8 cellular contexts compared by ENCODE assay signal in the genomic region with DNA sequence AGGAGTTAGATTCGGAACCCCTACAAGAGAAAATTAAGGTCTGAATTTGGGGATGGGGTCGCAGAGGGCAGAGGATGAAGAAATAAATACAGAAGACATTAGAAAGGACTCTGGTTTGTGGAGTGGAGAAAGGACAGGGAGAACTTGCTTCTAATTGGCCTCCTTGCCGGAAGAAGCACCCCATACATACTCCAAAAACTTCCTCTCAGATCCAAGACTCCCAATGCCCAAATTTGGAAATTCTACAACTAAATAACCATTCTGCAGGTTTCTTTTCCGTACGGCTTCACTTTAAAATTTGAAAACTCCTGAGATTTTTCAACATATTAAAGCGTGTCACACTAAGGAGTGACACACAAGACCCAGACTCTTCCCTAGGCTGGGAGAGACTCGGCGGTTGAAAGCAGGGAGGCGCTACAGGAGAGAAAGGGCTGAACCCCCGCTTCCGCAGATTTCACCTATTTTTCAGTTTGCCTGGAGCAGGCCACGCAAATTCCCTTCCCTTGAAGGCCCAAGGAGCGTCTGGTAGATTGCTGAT. TPM values are rescaled to one million over a fixed set of nuclear protein-coding genes. Genes with fewer than 3 reads are reported as not detected.
DNase-seq lines count a peak whose midpoint lies in the region; ATAC-seq, FAIRE-seq and TF ChIP-seq lines count a peak whose summit lies in the region.

No MANE protein-coding gene starts in this region.

- H3K9me3 Mint-ChIP-seq in activated naive CD8-positive, alpha-beta T cell treated with anti-CD3 and anti-CD28 coated beads, Interleukin-2, amount 10 ng/mL, durations not matched to agents 7 days and 5 days: no peaks in the 10 kb centered on the region
- H3K9me3 Mint-ChIP-seq in stimulated activated memory B cell treated with anti-CD40 and anti-IgM and Interleukin-4, amounts not matched to agents 10 μg/mL and 1 μg/mL and 100 μg/mL, for 72 hours: no peaks in the 10 kb centered on the region

- H3K27ac ChIP-seq in DND-41 (ENCODE audit: low read length): peak overlapping the region; percentile 99

- ATAC-seq in DND-41 (ENCODE audit: insufficient read depth, low read depth) (peak; percentile 31), HG02884 (IDR thresholded peaks at IDR 0.05; ENCODE audit: unreplicated experiment) (no peak), HG02678 (IDR thresholded peaks at IDR 0.05; ENCODE audit: unreplicated experiment) (no peak)
- peak; percentile 18 for ATAC-seq in activated naive CD8-positive, alpha-beta T cell treated with anti-CD3 and anti-CD28 coated beads, Interleukin-2, amount 10 ng/mL, durations not matched to agents 7 days and 5 days (ENCODE audit: low read depth)
- ATAC-seq in stimulated activated memory B cell treated with anti-CD40 and anti-IgM and Interleukin-4, amounts not matched to agents 10 μg/mL and 1 μg/mL and 100 μg/mL, for 72 hours: no peak

- H3K9ac ChIP-seq in DND-41 (ENCODE audit: low read depth, low read length): peak overlapping the region; percentile 89

- H3K4me3 ChIP-seq in DND-41 (ENCODE audit: low read depth in 1 of 2, low read length in 2 of 2): peak overlapping the region; percentile 89 to 91

- TF ChIP-seq CTCF in DND-41 (IDR thresholded peaks at IDR 0.05; ENCODE audit: borderline replicate concordance, extremely low read depth, low read length, poor library complexity, severe bottlenecking): no peak

- in situ Hi-C loops in G401 (cut with HindIII; ENCODE audit: low sequenced_read_pairs): no loop called here

- H2AFZ ChIP-seq in DND-41 (ENCODE audit: low read depth, low read length): peak overlapping the region; percentile 95

- DNase-seq in DND-41 (no peak), HTR-8/SVneo (ENCODE audit: insufficient read length, low spot score) (peak; percentile 11), iPS-NIHi11 (ENCODE audit: low spot score) (peak; percentile 47), G401 (ENCODE audit: low spot score) (no peak)
- DNase-seq in activated naive CD8-positive, alpha-beta T cell treated with anti-CD3 and anti-CD28 coated beads, Interleukin-2, amount 10 ng/mL, durations not matched to agents 7 days and 5 days: no peak

- no peak for FAIRE-seq in HTR-8/SVneo (lab: Jason Lieb, UNC)

- H3K36me3 Mint-ChIP-seq in activated naive CD8-positive, alpha-beta T cell treated with anti-CD3 and anti-CD28 coated beads, Interleukin-2, amount 10 ng/mL, durations not matched to agents 7 days and 5 days: peaks cover 32% of the 10 kb centered on the region
- H3K36me3 Mint-ChIP-seq in stimulated activated memory B cell treated with anti-CD40 and anti-IgM and Interleukin-4, amounts not matched to agents 10 μg/mL and 1 μg/mL and 100 μg/mL, for 72 hours: peaks cover 25% of the 10 kb centered on the region

- H3K27me3 Mint-ChIP-seq in activated naive CD8-positive, alpha-beta T cell treated with anti-CD3 and anti-CD28 coated beads, Interleukin-2, amount 10 ng/mL, durations not matched to agents 7 days and 5 days: no peaks in the 10 kb centered on the region
- H3K27me3 Mint-ChIP-seq in stimulated activated memory B cell treated with anti-CD40 and anti-IgM and Interleukin-4, amounts not matched to agents 10 μg/mL and 1 μg/mL and 100 μg/mL, for 72 hours: no peaks in the 10 kb centered on the region

- peak overlapping the region; percentile 70 for H3K4me2 ChIP-seq in DND-41 (ENCODE audit: insufficient read depth, low read length)

- peak overlapping the region; percentile 94 for H3K27ac Mint-ChIP-seq in activated naive CD8-positive, alpha-beta T cell treated with anti-CD3 and anti-CD28 coated beads, Interleukin-2, amount 10 ng/mL, durations not matched to agents 7 days and 5 days
- H3K27ac Mint-ChIP-seq in stimulated activated memory B cell treated with anti-CD40 and anti-IgM and Interleukin-4, amounts not matched to agents 10 μg/mL and 1 μg/mL and 100 μg/mL, for 72 hours: peak overlapping the region; percentile 97

- POLR2A ChIA-PET in activated naive CD8-positive, alpha-beta T cell treated with anti-CD3 and anti-CD28 coated beads, Interleukin-2, amount 10 ng/mL, durations not matched to agents 7 days and 5 days (lab: Charles Lee): no interaction called here

- no peaks in the 10 kb centered on the region for H3K27me3 ChIP-seq in DND-41 (ENCODE audit: insufficient read depth, low read length, poor library complexity)

- peaks cover 7% of the 10 kb centered on the region; the same call in 1 of the 2 replicates for H4K20me1 ChIP-seq in DND-41 (ENCODE audit: insufficient read depth, low read length)

- peaks cover 80% of the 10 kb centered on the region for H3K79me2 ChIP-seq in DND-41 (ENCODE audit: insufficient read depth, low read length)

- peaks cover 38% of the 10 kb centered on the region for H3K36me3 ChIP-seq in DND-41 (ENCODE audit: insufficient read depth, low read length)

- no peaks in the 10 kb centered on the region for H3K9me3 ChIP-seq in DND-41 (ENCODE audit: insufficient read depth, low read length, severe bottlenecking)

- peak overlapping the region; percentile 95 for H3K4me3 Mint-ChIP-seq in activated naive CD8-positive, alpha-beta T cell treated with anti-CD3 and anti-CD28 coated beads, Interleukin-2, amount 10 ng/mL, durations not matched to agents 7 days and 5 days
- H3K4me3 Mint-ChIP-seq in stimulated activated memory B cell treated with anti-CD40 and anti-IgM and Interleukin-4, amounts not matched to agents 10 μg/mL and 1 μg/mL and 100 μg/mL, for 72 hours: peak overlapping the region; percentile 100

- H3K4me1 Mint-ChIP-seq in activated naive CD8-positive, alpha-beta T cell treated with anti-CD3 and anti-CD28 coated beads, Interleukin-2, amount 10 ng/mL, durations not matched to agents 7 days and 5 days: peaks cover 44% of the 10 kb centered on the region
- peaks cover 53% of the 10 kb centered on the region for H3K4me1 Mint-ChIP-seq in stimulated activated memory B cell treated with anti-CD40 and anti-IgM and Interleukin-4, amounts not matched to agents 10 μg/mL and 1 μg/mL and 100 μg/mL, for 72 hours

- peaks cover 56% of the 10 kb centered on the region for H3K4me1 ChIP-seq in DND-41 (ENCODE audit: insufficient read depth, low read length)

RNA-seq across cellular contexts. Expression of a gene that starts 0.5 kb away (rescaled TPM):
- total RNA-seq in activated naive CD8-positive, alpha-beta T cell treated with anti-CD3 and anti-CD28 coated beads, Interleukin-2, amount 10 ng/mL, durations not matched to agents 7 days and 5 days: 10 to 100 TPM; 18.1 to 19.4 TPM
- 0.62 and 6.6 TPM in 2 replicates for total RNA-seq in G401 (2014; rRNA removed; shearing (Covaris generic))

RNA-seq across cellular contexts. Expression of a gene that starts 0.9 kb away (rescaled TPM):
- 1,000 to 10,000 TPM; 1,051 to 1,156 TPM for total RNA-seq in activated naive CD8-positive, alpha-beta T cell treated with anti-CD3 and anti-CD28 coated beads, Interleukin-2, amount 10 ng/mL, durations not matched to agents 7 days and 5 days
- 2,194 and 2,483 TPM in 2 replicates for total RNA-seq in G401 (2014; rRNA removed; shearing (Covaris generic))

RNA-seq across cellular contexts. Expression of a gene that starts 37.4 kb away (rescaled TPM):
- total RNA-seq in activated naive CD8-positive, alpha-beta T cell treated with anti-CD3 and anti-CD28 coated beads, Interleukin-2, amount 10 ng/mL, durations not matched to agents 7 days and 5 days: 10 to 100 TPM; 24.1 to 32.8 TPM
- 41.2 and 47.9 TPM in 2 replicates for total RNA-seq in G401 (2014; rRNA removed; shearing (Covaris generic))

Comparison
In these comparisons a context has a peak if more than half of its experiments do, and no peak if none do; other contexts are left out.
1. ATAC-seq: peak in DND-41 (single experiment) and activated naive CD8-positive, alpha-beta T cell treated with anti-CD3 and anti-CD28 coated beads, Interleukin-2, amount 10 ng/mL, durations not matched to agents 7 days and 5 days (single experiment); none in stimulated activated memory B cell treated with anti-CD40 and anti-IgM and Interleukin-4, amounts not matched to agents 10 μg/mL and 1 μg/mL and 100 μg/mL, for 72 hours (single experiment), HG02884 (single experiment) and HG02678 (single experiment).
2. DNase-seq: peak in HTR-8/SVneo (single experiment) and iPS-NIHi11 (single experiment); none in DND-41 (single experiment), activated naive CD8-positive, alpha-beta T cell treated with anti-CD3 and anti-CD28 coated beads, Interleukin-2, amount 10 ng/mL, durations not matched to agents 7 days and 5 days (single experiment) and G401 (single experiment).